Comparison of ENCODE assay signal across 32 cellular contexts in genomic region chr12:119842380-119842779, GRCh38.
"Had no signal": no experiment of that assay in that cellular context is flagged by ENCODE, and none has a peak within 500 bp of the region (broad histone marks: within the 10 kb centered on the region; RNA-seq: fewer than 3 reads in every experiment).

No MANE protein-coding gene starts in this region.

- H3K27ac ChIP-seq: ascending aorta, Peyer's patch, RWPE1, VCaP had no signal

- H3K9me3 ChIP-seq: ascending aorta, Peyer's patch had no signal

- H3K4me3 ChIP-seq: ascending aorta, cardiac muscle cell, Peyer's patch had no signal

- DNase-seq: activated B cell treated with CpG ODN at 0.5 μM for 24 hours; activated CD4-positive, alpha-beta memory T cell treated with anti-CD3 and anti-CD28 coated beads, Interleukin-2, amount 10 ng/mL, durations not matched to agents 7 days and 5 days; activated CD4-positive, alpha-beta T cell treated with anti-CD3 and anti-CD28 coated beads for 48 hours; activated CD4-positive, CD25-positive, alpha-beta regulatory T cell treated with anti-CD3 and anti-CD28 coated beads, Interleukin-2, amount 50 U/mL, for 72 hours; activated CD8-positive, alpha-beta memory T cell treated with anti-CD3 and anti-CD28 coated beads for 24 hours; activated CD8-positive, alpha-beta memory T cell treated with anti-CD3 and anti-CD28 coated beads, Interleukin-2, amount 10 ng/mL, durations not matched to agents 7 days and 5 days; activated CD8-positive, alpha-beta memory T cell treated with anti-CD3 and anti-CD28 coated beads, Interleukin-2, amount 50 U/mL, for 48 hours; activated effector memory CD4-positive, alpha-beta T cell treated with anti-CD3 and anti-CD28 coated beads, Interleukin-2, amount 50 U/mL, for 16 hours; activated naive CD4-positive, alpha-beta T cell treated with Interleukin-2 at 50 U/mL for 16 hours; activated naive CD8-positive, alpha-beta T cell treated with anti-CD3 and anti-CD28 coated beads, Interleukin-2, amount 10 ng/mL, durations not matched to agents 7 days and 5 days; activated T-cell treated with anti-CD3 and anti-CD28 coated beads, Interleukin-2, amount 50 U/mL, for 48 hours; KG1; MM.1S; MV-4-11; NCI-H1092; NCI-H1417; NCI-H146; NCI-H187; NCI-H2029 treated with DMSO at 0.1 percent for 48 hours; NCI-H2227 treated with DMSO at 0.1 percent for 48 hours; NK-92 treated with Interleukin-12 subunit alpha and Interleukin-12 subunit beta, amount 100 ng/mL, for 24 hours; PC-3; Peyer's patch; SIG-M5; SW 1271; T-helper 1 cell; T-helper 2 cell; T-helper 9 cell had no signal

- H3K27me3 ChIP-seq: ascending aorta, cardiac muscle cell, Peyer's patch had no signal

- H3K36me3 ChIP-seq: ascending aorta, cardiac muscle cell, Peyer's patch had no signal

- H3K4me1 ChIP-seq: ascending aorta, Peyer's patch had no signal
